ENCODE assay signal across 14 cellular contexts in the genomic region with DNA sequence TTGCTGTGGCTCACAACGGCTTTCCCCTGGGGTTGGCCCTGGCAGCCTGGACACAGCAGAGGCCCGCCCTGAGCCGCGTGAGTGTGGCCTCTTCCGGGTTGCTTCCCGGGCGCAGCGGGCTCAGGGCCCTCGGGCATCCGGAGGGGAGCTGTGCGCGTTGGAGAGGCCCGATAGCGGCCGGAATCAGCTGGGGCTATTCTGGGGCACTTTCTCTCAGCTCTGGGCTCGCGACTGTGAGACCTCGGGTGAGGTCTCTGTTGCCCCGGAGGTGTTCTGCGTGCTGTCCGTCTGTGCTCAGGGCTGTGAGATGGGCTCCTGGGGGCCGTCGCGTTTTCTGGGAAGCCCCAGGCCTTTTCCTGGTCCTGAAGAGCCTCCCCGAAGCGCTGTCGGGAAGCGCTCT. TPM values are rescaled to one million over a fixed set of nuclear protein-coding genes. Genes with fewer than 3 reads are reported as not detected.
DNase-seq lines count a peak whose midpoint lies in the region; ATAC-seq and TF ChIP-seq lines count a peak whose summit lies in the region.
"Not testable (repeated sequence)": the region's sequence is repeated elsewhere in the genome, so short reads cannot be mapped to it uniquely, and the experiment has no call there.
"Had no signal": no experiment of that assay in that cellular context is flagged by ENCODE, and none has a peak within 500 bp of the region (broad histone marks: within the 10 kb centered on the region; RNA-seq: fewer than 3 reads in every experiment).

No MANE protein-coding gene starts in this region.

- H3K4me1 Mint-ChIP-seq in nephron progenitor cell: peaks cover 23% of the 10 kb centered on the region

- H3K27me3 ChIP-seq in H7 (ENCODE audit: control insufficient read depth, insufficient read depth, low read length): not testable (repeated sequence)

- intact Hi-C loops in Right ventricle myocardium inferior (cut with DNase I): not testable (repeated sequence)

- DNase-seq in H7: peak; percentile 24
- DNase-seq in Right ventricle myocardium inferior (ENCODE audit: missing footprints): peak; percentile 25
- not testable (repeated sequence) for DNase-seq in nephron progenitor cell

- not testable (repeated sequence) for H3K9me3 Mint-ChIP-seq in nephron progenitor cell

- H3K27ac Mint-ChIP-seq in nephron progenitor cell: peak overlapping the region; percentile 91

- H3K27me3 Mint-ChIP-seq in nephron progenitor cell (ENCODE audit: low read depth, poor library complexity): peaks cover 14% of the 10 kb centered on the region

- not testable (repeated sequence) for H3K4me3 Mint-ChIP-seq in nephron progenitor cell

- ATAC-seq in Right ventricle myocardium inferior: not testable (repeated sequence)

- H3K36me3 Mint-ChIP-seq in nephron progenitor cell (ENCODE audit: low read depth): not testable (repeated sequence)

- H3K4me3 ChIP-seq in H7 (ENCODE audit: insufficient read depth, low read depth, low read length): not testable (repeated sequence)

- TF ChIP-seq CTCF in nephron progenitor cell (IDR thresholded peaks at IDR 0.05): not testable (repeated sequence)

- not testable (repeated sequence) for H3K36me3 ChIP-seq in H7 (replicated peaks; ENCODE audit: control insufficient read depth, insufficient read depth, low read length)

RNA-seq across cellular contexts. Expression of gene ELOA2, which starts 0.8 kb away (rescaled TPM):
- total RNA-seq in H7 (2014; rRNA removed; shearing (Covaris generic)): not detected in 2 replicates
- not detected for total RNA-seq in Right ventricle myocardium inferior
- total RNA-seq: A172; A673; B cell; Caco-2; Calu3; CD4-positive, alpha-beta memory T cell; CD4-positive, alpha-beta T cell; CD4-positive, CD25-positive, alpha-beta regulatory T cell; CD8-positive, alpha-beta memory T cell; CD8-positive, alpha-beta T cell; Daoy had no signal
